25 cellular contexts compared by ENCODE assay signal in the genomic region with DNA sequence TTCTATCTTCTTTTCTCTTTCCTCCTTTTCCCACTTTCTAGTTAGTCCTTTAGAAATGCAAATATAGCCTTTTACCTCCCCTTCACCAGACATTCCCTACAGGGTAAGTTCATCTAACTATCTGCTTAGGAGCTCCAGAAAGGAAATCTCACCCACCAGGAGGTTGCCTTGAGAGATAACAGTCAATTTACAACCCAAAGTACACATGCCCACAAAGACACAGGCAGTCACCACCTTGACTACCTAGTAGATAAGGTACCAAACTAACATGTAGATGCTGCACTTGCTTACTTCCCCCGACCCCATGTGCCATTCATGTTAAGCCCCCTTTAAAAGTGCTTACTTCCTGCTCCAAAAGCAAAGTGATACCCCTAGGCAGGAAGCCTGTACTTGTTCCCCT.
"Had no signal": no experiment of that assay in that cellular context is flagged by ENCODE, and none has a peak within 500 bp of the region (broad histone marks: within the 10 kb centered on the region; RNA-seq: fewer than 3 reads in every experiment).

No MANE protein-coding gene starts in this region.

- H3K9me3 ChIP-seq: gastroesophageal sphincter, heart left ventricle, left lung, right lobe of liver, stomach, thyroid gland, vagina had no signal

- H3K4me2 ChIP-seq: hepatocyte, neural progenitor cell, smooth muscle cell had no signal

- H3K4me1 ChIP-seq: gastroesophageal sphincter, heart left ventricle, left lung, neural progenitor cell, parathyroid adenoma, stomach, vagina had no signal

- H3K36me3 Mint-ChIP-seq: naive thymus-derived CD4-positive, alpha-beta T cell; neural progenitor cell; stimulated activated effector memory CD8-positive, alpha-beta T cell treated with anti-CD3 and anti-CD28 coated beads, Interleukin-12 subunit alpha, Interleukin-12 subunit beta, amount 100 ng/mL, for 72 hours had no signal

- H3K79me2 ChIP-seq: hepatocyte, parathyroid adenoma had no signal

- H3K9ac ChIP-seq: neural progenitor cell, parathyroid adenoma had no signal

- H3K27me3 ChIP-seq: gastroesophageal sphincter, heart left ventricle, hepatocyte, left lung, neural progenitor cell, right lobe of liver, stomach, thyroid gland, vagina had no signal

- H3K4me3 Mint-ChIP-seq: naive thymus-derived CD4-positive, alpha-beta T cell; nephron; neural progenitor cell; stimulated activated effector memory CD8-positive, alpha-beta T cell treated with anti-CD3 and anti-CD28 coated beads, Interleukin-12 subunit alpha, Interleukin-12 subunit beta, amount 100 ng/mL, for 72 hours had no signal

- H3K27ac ChIP-seq: gastroesophageal sphincter, heart left ventricle, hepatocyte, left lung, neural progenitor cell, parathyroid adenoma, right lobe of liver, stomach, thyroid gland, vagina had no signal

- H3K27me3 Mint-ChIP-seq: progenitor cell of endocrine pancreas had no signal

- H2AFZ ChIP-seq: hepatocyte, parathyroid adenoma had no signal

- H3K4me1 Mint-ChIP-seq: nephron; neural progenitor cell; stimulated activated effector memory CD8-positive, alpha-beta T cell treated with anti-CD3 and anti-CD28 coated beads, Interleukin-12 subunit alpha, Interleukin-12 subunit beta, amount 100 ng/mL, for 72 hours had no signal

- DNase-seq: effector memory CD4-positive, alpha-beta T cell; erythroblast; heart left ventricle; left cardiac atrium; left lung; mesenchymal stem cell; midbrain; naive thymus-derived CD4-positive, alpha-beta T cell; right lobe of liver; stimulated activated CD4-positive, alpha-beta T cell treated with anti-CD3 and anti-CD28 coated beads, Interleukin-12 subunit alpha, Interleukin-12 subunit beta, amount 100 ng/mL, for 4 hours; stimulated activated CD4-positive, alpha-beta T cell treated with anti-CD3 and anti-CD28 coated beads, Interleukin-2, amount 100 ng/mL, for 24 hours; stimulated activated CD4-positive, alpha-beta T cell treated with anti-CD3 and anti-CD28 coated beads, Interleukin-4, amount 100 ng/mL, for 24 hours; stimulated activated naive CD4-positive, alpha-beta T cell treated with Interleukin-2 at 50 U/mL for 16 hours; stomach; thyroid gland; trophoblast cell had no signal

- H3K36me3 ChIP-seq: gastroesophageal sphincter, heart left ventricle, left lung, neural progenitor cell, right lobe of liver, stomach, thyroid gland, vagina had no signal

- H3K27ac Mint-ChIP-seq: naive thymus-derived CD4-positive, alpha-beta T cell; neural progenitor cell; progenitor cell of endocrine pancreas; stimulated activated effector memory CD8-positive, alpha-beta T cell treated with anti-CD3 and anti-CD28 coated beads, Interleukin-12 subunit alpha, Interleukin-12 subunit beta, amount 100 ng/mL, for 72 hours had no signal

- ATAC-seq: gastroesophageal sphincter; heart left ventricle; left cardiac atrium; left lung; naive thymus-derived CD4-positive, alpha-beta T cell; right lobe of liver; stimulated activated effector memory CD8-positive, alpha-beta T cell treated with anti-CD3 and anti-CD28 coated beads, Interleukin-12 subunit alpha, Interleukin-12 subunit beta, amount 100 ng/mL, for 72 hours had no signal

- H3K9me3 Mint-ChIP-seq: naive thymus-derived CD4-positive, alpha-beta T cell; nephron; neural progenitor cell; stimulated activated effector memory CD8-positive, alpha-beta T cell treated with anti-CD3 and anti-CD28 coated beads, Interleukin-12 subunit alpha, Interleukin-12 subunit beta, amount 100 ng/mL, for 72 hours had no signal

- H3K4me3 ChIP-seq: gastroesophageal sphincter, heart left ventricle, hepatocyte, left lung, neural progenitor cell, right lobe of liver, smooth muscle cell, stomach, thyroid gland, vagina had no signal
